Comparison of ENCODE assay signal across 8 cellular contexts in genomic region chr11:68684385-68685356, GRCh38. TPM values are rescaled to one million over a fixed set of nuclear protein-coding genes. Genes with fewer than 3 reads are reported as not detected.
A peak's percentile ranks its signal among the peaks of the same experiment; 100 is the strongest.
DNase-seq lines count a peak whose midpoint lies in the region; ATAC-seq and TF ChIP-seq lines count a peak whose summit lies in the region.

A gene with protein sequence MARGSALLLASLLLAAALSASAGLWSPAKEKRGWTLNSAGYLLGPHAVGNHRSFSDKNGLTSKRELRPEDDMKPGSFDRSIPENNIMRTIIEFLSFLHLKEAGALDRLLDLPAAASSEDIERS (plus strand): TSS chr11:68684544. CDS start chr11:68684924, 380 bp downstream.

- H3K4me3 ChIP-seq in SK-N-MC: peak within 1 kb of the TSS; percentile 33
- peak within 1 kb of the TSS; percentile 36 for H3K4me3 ChIP-seq in cardiac muscle cell
- peak within 1 kb of the TSS; percentile 57 for H3K4me3 ChIP-seq in smooth muscle cell

- no peaks in the 10 kb centered on the region for H3K79me2 ChIP-seq in smooth muscle cell (ENCODE audit: low read depth)

- peak within 1 kb of the TSS; percentile 75 for H2AFZ ChIP-seq in smooth muscle cell (ENCODE audit: low read depth)

- in situ Hi-C loops in G401 (cut with HindIII; ENCODE audit: low sequenced_read_pairs): no loop called here

- no peak for ATAC-seq in HG03097 (IDR thresholded peaks at IDR 0.05; ENCODE audit: low FRiP score, unreplicated experiment)
- ATAC-seq in HG03354 (IDR thresholded peaks at IDR 0.05; ENCODE audit: poor library complexity, severe bottlenecking, unreplicated experiment): no peak

- H3K27me3 ChIP-seq in cardiac muscle cell (peaks cover 62% of the 10 kb centered on the region), smooth muscle cell (ENCODE audit: low read depth) (peaks cover 22% of the 10 kb centered on the region)

- no peaks in the 10 kb centered on the region for H3K9me3 ChIP-seq in SK-N-MC (ENCODE audit: low read depth, low read length)
- no peaks in the 10 kb centered on the region for H3K9me3 ChIP-seq in cardiac muscle cell (ENCODE audit: low read depth)
- no peaks in the 10 kb centered on the region for H3K9me3 ChIP-seq in smooth muscle cell (replicated peaks; ENCODE audit: low read depth)

- H3K4me1 ChIP-seq in cardiac muscle cell (ENCODE audit: low read depth) (no peaks in the 10 kb centered on the region), smooth muscle cell (ENCODE audit: low read depth) (peaks cover 8% of the 10 kb centered on the region)

- no peaks in the 10 kb centered on the region for H3F3A ChIP-seq in smooth muscle cell (ENCODE audit: low read depth)

- WGBS in smooth muscle cell (ENCODE audit: low lambda C conversion rate): 1% methylated on average over 82 of the region's 113 CpGs

- no peak for TF ChIP-seq CTCF in cardiac muscle cell (IDR thresholded peaks at IDR 0.05; ENCODE audit: low read depth, low read length)
- no peak for TF ChIP-seq CTCF in smooth muscle cell (IDR thresholded peaks at IDR 0.05; ENCODE audit: borderline replicate concordance, insufficient read depth, poor library complexity, severe bottlenecking)

- H3K36me3 ChIP-seq in SK-N-MC (ENCODE audit: insufficient read depth, low read length) (no peaks in the 10 kb centered on the region), cardiac muscle cell (no peaks in the 10 kb centered on the region), smooth muscle cell (ENCODE audit: low read depth) (no peaks in the 10 kb centered on the region)

- DNase-seq in NCI-H748 (lab: John Stamatoyannopoulos, UW; ENCODE audit: unreplicated experiment) (peak; percentile 41), NCI-H748 treated with DMSO at 0.1 percent for 48 hours (lab: John Stamatoyannopoulos, UW) (no peak), SK-N-MC (ENCODE audit: low read depth, low spot score) (no peak), cardiac muscle cell (ENCODE audit: low read depth in 1 of 2, low spot score in 1 of 2) (peak in 1 of 2 donors; percentile 59), smooth muscle cell (lab: John Stamatoyannopoulos, UW; ENCODE audit: unreplicated experiment) (no peak), G401 (ENCODE audit: low spot score) (no peak)

- H3K27ac ChIP-seq in SK-N-MC (no peak within 1 kb of the TSS), cardiac muscle cell (no peak within 1 kb of the TSS), smooth muscle cell (ENCODE audit: low read depth) (no peak within 1 kb of the TSS)

- H3K9ac ChIP-seq in SK-N-MC (ENCODE audit: insufficient read length) (no peak within 1 kb of the TSS), smooth muscle cell (ENCODE audit: low read depth) (no peak within 1 kb of the TSS)

- peak within 1 kb of the TSS; percentile 98 for H3K4me2 ChIP-seq in smooth muscle cell

- no peaks in the 10 kb centered on the region for H4K20me1 ChIP-seq in smooth muscle cell (ENCODE audit: low read depth)

RNA-seq across cellular contexts. Expression of the gene that starts here (rescaled TPM):
- total RNA-seq in cardiac muscle cell (0.60 and 0.83 TPM in 2 replicates), smooth muscle cell (6.9 and 19.4 TPM in 2 replicates)
- polyA plus RNA-seq in cardiac muscle cell (1.4 and 5.9 TPM in 2 replicates), smooth muscle cell (55.5 and 61.5 TPM in 2 replicates)
- total RNA-seq in G401 (2014; rRNA removed; shearing (Covaris generic)): not detected in 2 replicates
